ENCODE assay signal across 9 cellular contexts in genomic region chr19:35436477-35437141, GRCh38. TPM values are rescaled to one million over a fixed set of nuclear protein-coding genes. Genes with fewer than 3 reads are reported as not detected.
DNase-seq lines count a peak whose midpoint lies in the region; ATAC-seq and TF ChIP-seq lines count a peak whose summit lies in the region.
"Had no signal": no experiment of that assay in that cellular context is flagged by ENCODE, and none has a peak within 500 bp of the region (broad histone marks: within the 10 kb centered on the region; RNA-seq: fewer than 3 reads in every experiment).

No MANE protein-coding gene starts in this region.

- no peaks in the 10 kb centered on the region for H3K36me3 ChIP-seq in BE2C
- H3K36me3 ChIP-seq in hepatocyte (replicated peaks; ENCODE audit: insufficient read depth, low read depth) = no peaks in the 10 kb centered on the region
- no peaks in the 10 kb centered on the region for H3K36me3 ChIP-seq in testis (ENCODE audit: low read depth, missing control alignments)

- H2AFZ ChIP-seq in hepatocyte = no peak overlapping the region

- no peak for ATAC-seq in GM21526 (IDR thresholded peaks at IDR 0.05; ENCODE audit: low FRiP score, unreplicated experiment)

- H3K9me2 ChIP-seq in hepatocyte (replicated peaks; ENCODE audit: insufficient read depth) = no peaks in the 10 kb centered on the region

- peaks cover 54% of the 10 kb centered on the region for H3K27me3 Mint-ChIP-seq in HFFc6 (ENCODE audit: insufficient read depth)
- peaks cover 9% of the 10 kb centered on the region for H3K27me3 Mint-ChIP-seq in activated T-helper 1 cell treated with anti-CD3 and anti-CD28 coated beads, Interleukin-12 subunit alpha, Interleukin-12 subunit beta, Interleukin-2, Interleukin-4 antibody, amounts not matched to agents 30 ng/mL and 10 ng/mL and 1 ng/mL, durations not matched to agents 14 hours and 24 hours and 36 hours (ENCODE audit: insufficient read depth)

- peak overlapping the region; percentile 65 for H3K4me2 ChIP-seq in hepatocyte

- peak overlapping the region; percentile 92 for H3K27ac ChIP-seq in hepatocyte
- H3K27ac ChIP-seq in testis = no peak overlapping the region

- intact Hi-C loops in activated T-helper 1 cell treated with anti-CD3 and anti-CD28 coated beads, Interleukin-12 subunit alpha, Interleukin-12 subunit beta, Interleukin-2, Interleukin-4 antibody, amounts not matched to agents 30 ng/mL and 10 ng/mL and 1 ng/mL, durations not matched to agents 14 hours and 24 hours and 36 hours (cut with micrococcal nuclease) = loop anchor here (1.0 kb wide), 1 partner anchor 15 kb away; no protein-coding TSS in a partner anchor
- intact Hi-C loops in testis (cut with DNase I; ENCODE audit: low total_unique reads) = no loop called here

- H3K36me3 Mint-ChIP-seq in HFFc6 (ENCODE audit: low read depth) = no peaks in the 10 kb centered on the region
- H3K36me3 Mint-ChIP-seq in activated T-helper 1 cell treated with anti-CD3 and anti-CD28 coated beads, Interleukin-12 subunit alpha, Interleukin-12 subunit beta, Interleukin-2, Interleukin-4 antibody, amounts not matched to agents 30 ng/mL and 10 ng/mL and 1 ng/mL, durations not matched to agents 14 hours and 24 hours and 36 hours (ENCODE audit: low read depth) = no peaks in the 10 kb centered on the region

- TF ChIP-seq CTCF in BE2C (IDR thresholded peaks at IDR 0.05; ENCODE audit: low read depth, low read length) = no peak
- TF ChIP-seq CTCF in HFFc6 (IDR thresholded peaks at IDR 0.05) = no peak
- no peak for TF ChIP-seq CTCF in hepatocyte (IDR thresholded peaks at IDR 0.05; ENCODE audit: poor library complexity)
- TF ChIP-seq CTCF in testis (IDR thresholded peaks at IDR 0.05) = no peak

- DNase-seq in BE2C (peak; percentile 62), HFFc6 (no peak), hepatocyte (ENCODE audit: low spot score) (peak; percentile 57), testis (peak; percentile 30), globus pallidus (ENCODE audit: low spot score) (no peak), GM03348 (ENCODE audit: low spot score) (no peak)
- no peak for DNase-seq in activated T-helper 1 cell treated with anti-CD3 and anti-CD28 coated beads, Interleukin-12 subunit alpha, Interleukin-12 subunit beta, Interleukin-2, Interleukin-4 antibody, amounts not matched to agents 30 ng/mL and 10 ng/mL and 1 ng/mL, durations not matched to agents 14 hours and 24 hours and 36 hours (ENCODE audit: low spot score)

- no peaks in the 10 kb centered on the region for H3K9me3 Mint-ChIP-seq in HFFc6
- peaks cover 4% of the 10 kb centered on the region for H3K9me3 Mint-ChIP-seq in activated T-helper 1 cell treated with anti-CD3 and anti-CD28 coated beads, Interleukin-12 subunit alpha, Interleukin-12 subunit beta, Interleukin-2, Interleukin-4 antibody, amounts not matched to agents 30 ng/mL and 10 ng/mL and 1 ng/mL, durations not matched to agents 14 hours and 24 hours and 36 hours

- H3K27me3 ChIP-seq in BE2C (no peaks in the 10 kb centered on the region), hepatocyte (no peaks in the 10 kb centered on the region), testis (no peaks in the 10 kb centered on the region)

- peaks cover 21% of the 10 kb centered on the region for H3K4me1 ChIP-seq in BE2C
- peaks cover 25% of the 10 kb centered on the region for H3K4me1 ChIP-seq in hepatocyte (ENCODE audit: insufficient read depth)
- peaks cover 19% of the 10 kb centered on the region for H3K4me1 ChIP-seq in testis

- H3K4me1 Mint-ChIP-seq in HFFc6 (ENCODE audit: low read depth) = peaks cover 10% of the 10 kb centered on the region
- peaks cover 19% of the 10 kb centered on the region for H3K4me1 Mint-ChIP-seq in activated T-helper 1 cell treated with anti-CD3 and anti-CD28 coated beads, Interleukin-12 subunit alpha, Interleukin-12 subunit beta, Interleukin-2, Interleukin-4 antibody, amounts not matched to agents 30 ng/mL and 10 ng/mL and 1 ng/mL, durations not matched to agents 14 hours and 24 hours and 36 hours (ENCODE audit: low read depth)

- H3K9me3 ChIP-seq in BE2C = no peaks in the 10 kb centered on the region
- H3K9me3 ChIP-seq in hepatocyte (ENCODE audit: low read depth) = no peaks in the 10 kb centered on the region
- no peaks in the 10 kb centered on the region for H3K9me3 ChIP-seq in testis

- no peak for TF ChIP-seq POLR2A in testis (IDR thresholded peaks at IDR 0.05)

- H4K20me1 ChIP-seq in hepatocyte (ENCODE audit: insufficient read depth, poor library complexity, severe bottlenecking) = no peaks in the 10 kb centered on the region

- 27% methylated on average over 14 of the region's 14 CpGs for WGBS in hepatocyte (ENCODE audit: low lambda C conversion rate, missing lambda C conversion rate)
- WGBS in testis, 2 donors = 11 to 26% methylated on average over 14 of the region's 14 CpGs

- peak overlapping the region; percentile 39 for H3K4me3 ChIP-seq in BE2C (ENCODE audit: low read depth, low read length)
- H3K4me3 ChIP-seq in hepatocyte = no peak overlapping the region
- no peak overlapping the region for H3K4me3 ChIP-seq in testis

- 0 out of 2 replicates have a peak overlapping the region, but pooled peaks have one; percentile 3 for H3K4me3 Mint-ChIP-seq in HFFc6
- H3K4me3 Mint-ChIP-seq in activated T-helper 1 cell treated with anti-CD3 and anti-CD28 coated beads, Interleukin-12 subunit alpha, Interleukin-12 subunit beta, Interleukin-2, Interleukin-4 antibody, amounts not matched to agents 30 ng/mL and 10 ng/mL and 1 ng/mL, durations not matched to agents 14 hours and 24 hours and 36 hours = peak overlapping the region; percentile 32

- H3K79me2 ChIP-seq in hepatocyte = no peaks in the 10 kb centered on the region

- H3K27ac Mint-ChIP-seq in HFFc6 = no peak overlapping the region
- H3K27ac Mint-ChIP-seq in activated T-helper 1 cell treated with anti-CD3 and anti-CD28 coated beads, Interleukin-12 subunit alpha, Interleukin-12 subunit beta, Interleukin-2, Interleukin-4 antibody, amounts not matched to agents 30 ng/mL and 10 ng/mL and 1 ng/mL, durations not matched to agents 14 hours and 24 hours and 36 hours = peak overlapping the region; percentile 28

RNA-seq across cellular contexts. Expression of gene FFAR2, which starts 11.4 kb away (rescaled TPM):
- polyA plus RNA-seq in BE2C (2012; ENCODE audit: insufficient read depth, insufficient read length, low read depth) = 28.6 TPM
- total RNA-seq in HFFc6 (2021; fragmentation: NEBNext Ultra II Directional; extraction: Animal tissue kit (Norgen Biotek cat#: 25700)) = not detected
- not detected in 2 replicates for total RNA-seq in activated T-helper 1 cell treated with anti-CD3 and anti-CD28 coated beads, Interleukin-12 subunit alpha, Interleukin-12 subunit beta, Interleukin-2, Interleukin-4 antibody, amounts not matched to agents 30 ng/mL and 10 ng/mL and 1 ng/mL, durations not matched to agents 14 hours and 24 hours and 36 hours
- total RNA-seq in hepatocyte = 0.16 and 0.20 TPM in 2 replicates
- polyA plus RNA-seq in hepatocyte = 0.64 TPM in 1 of 2 replicates, not detected in the other
- total RNA-seq in testis = not detected
- 0.20 TPM for polyA plus RNA-seq in testis (ENCODE audit: insufficient read depth, low read depth, low replicate concordance)
- total RNA-seq: dermis microvascular lymphatic vessel endothelial cell had no signal

RNA-seq across cellular contexts. Expression of gene KRTDAP, which starts 53.7 kb away (rescaled TPM):
- polyA plus RNA-seq in BE2C (2012; ENCODE audit: insufficient read depth, insufficient read length, low read depth) = not detected
- total RNA-seq in HFFc6 (2021; fragmentation: NEBNext Ultra II Directional; extraction: Animal tissue kit (Norgen Biotek cat#: 25700)) = not detected
- not detected in 2 replicates for total RNA-seq in activated T-helper 1 cell treated with anti-CD3 and anti-CD28 coated beads, Interleukin-12 subunit alpha, Interleukin-12 subunit beta, Interleukin-2, Interleukin-4 antibody, amounts not matched to agents 30 ng/mL and 10 ng/mL and 1 ng/mL, durations not matched to agents 14 hours and 24 hours and 36 hours
- total RNA-seq in hepatocyte (1.6 and 2.7 TPM in 2 replicates), testis (1 to 10 TPM; 2.7 to 5.6 TPM)
- polyA plus RNA-seq in hepatocyte (0.97 and 1.6 TPM in 2 replicates), testis (ENCODE audit: insufficient read depth, low read depth, low replicate concordance) (14.5 TPM)
- total RNA-seq: dermis microvascular lymphatic vessel endothelial cell had no signal

Comparison
In these comparisons a context has a peak if more than half of its experiments do, and no peak if none do; other contexts are left out.
1. DNase-seq: peak in BE2C (single experiment), hepatocyte (single experiment) and testis (single experiment); none in HFFc6 (single experiment), activated T-helper 1 cell treated with anti-CD3 and anti-CD28 coated beads, Interleukin-12 subunit alpha, Interleukin-12 subunit beta, Interleukin-2, Interleukin-4 antibody, amounts not matched to agents 30 ng/mL and 10 ng/mL and 1 ng/mL, durations not matched to agents 14 hours and 24 hours and 36 hours (single experiment), globus pallidus (single experiment) and GM03348 (single experiment).